In genomic region chr12:59559702-59560101, GRCh38 we compare ENCODE assay signal across 25 cellular contexts.
"Had no signal": no experiment of that assay in that cellular context is flagged by ENCODE, and none has a peak within 500 bp of the region (broad histone marks: within the 10 kb centered on the region; RNA-seq: fewer than 3 reads in every experiment).

No MANE protein-coding gene starts in this region.

- ATAC-seq: K562, Panc1, PC-3, Right ventricle myocardium inferior, SK-N-SH treated with all-trans-retinoic acid at 6 μM for 48 hours had no signal

- H3K4me1 ChIP-seq: SJCRH30 had no signal

- H3K4me2 ChIP-seq: KMS-11 had no signal

- H3K27me3 ChIP-seq: SJCRH30 had no signal

- H3K36me3 ChIP-seq: SJCRH30 had no signal

- H3K4me3 ChIP-seq: K562, SJCRH30 had no signal

- H3K27ac ChIP-seq: HL-60, KMS-11, SJCRH30 had no signal

- H3K9me3 ChIP-seq: SJCRH30 had no signal

- DNase-seq: Kasumi-1; NCI-H1092; NCI-H1105 treated with DMSO at 0.1 percent for 48 hours; NCI-H1417 treated with DMSO at 0.1 percent for 48 hours; NCI-H146; NCI-H1694 treated with DMSO at 0.1 percent for 48 hours; NCI-H1930; NCI-H2081; NCI-H2107; NCI-H226; NCI-H446; NCI-H510A; NCI-H524 treated with DMSO at 0.1 percent for 48 hours; NCI-H69; NCI-H774; NK-92 treated with Interleukin-12 subunit alpha and Interleukin-12 subunit beta, amount 100 ng/mL, for 24 hours; PC-3; SHP77 treated with DMSO at 0.1 percent for 48 hours; SJCRH30 had no signal

- H3K9ac ChIP-seq: KMS-11 had no signal
